In the genomic region with DNA sequence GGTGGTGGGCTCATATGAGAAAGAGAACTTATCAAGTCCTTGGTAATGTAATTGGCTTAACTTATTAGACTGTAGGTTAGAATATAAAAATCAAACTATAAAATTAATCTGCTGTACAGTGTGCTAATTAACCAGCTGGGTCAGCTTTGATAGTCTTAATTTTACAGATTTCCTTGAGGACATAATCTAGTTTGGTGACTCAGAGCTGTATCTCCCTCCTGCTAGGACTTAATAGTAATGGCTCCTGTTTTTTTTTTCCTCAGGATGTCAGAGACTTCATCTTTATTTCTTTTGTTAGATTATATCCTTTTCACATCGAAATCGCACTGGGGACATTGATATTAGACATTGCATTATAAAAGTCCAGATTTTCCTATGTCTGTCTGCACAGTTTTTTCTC, we compare ENCODE assay signal across 13 cellular contexts.
"Had no signal": no experiment of that assay in that cellular context is flagged by ENCODE, and none has a peak within 500 bp of the region (broad histone marks: within the 10 kb centered on the region; RNA-seq: fewer than 3 reads in every experiment).

No MANE protein-coding gene starts in this region.

- H3K9me3 ChIP-seq: prostate gland had no signal

- H3K27ac ChIP-seq: cardiac muscle cell, prostate gland had no signal

- DNase-seq: activated CD4-positive, alpha-beta T cell treated with anti-CD3 and anti-CD28 coated beads for 1 hour; activated CD4-positive, alpha-beta T cell treated with anti-CD3 and anti-CD28 coated beads, Interleukin-2, amount 50 U/mL, for 4 hours; activated naive CD4-positive, alpha-beta T cell treated with Interleukin-2 at 50 U/mL for 16 hours; activated T-cell treated with anti-CD3 and anti-CD28 coated beads for 4 hours; aorta; dorsolateral prefrontal cortex; hippocampal formation; mesendoderm; nephron progenitor cell; right cardiac atrium had no signal

- ATAC-seq: activated T-helper 17 cell treated with anti-CD3 and anti-CD28 coated beads, Interleukin-2, amount 50 U/mL, for 72 hours had no signal

- H3K4me3 ChIP-seq: cardiac muscle cell, prostate gland had no signal

- H3K27me3 ChIP-seq: cardiac muscle cell, dorsolateral prefrontal cortex had no signal

- H3K4me1 ChIP-seq: prostate gland had no signal

- H3K36me3 ChIP-seq: cardiac muscle cell, prostate gland had no signal
